ENCODE assay signal across 11 cellular contexts in the genomic region with DNA sequence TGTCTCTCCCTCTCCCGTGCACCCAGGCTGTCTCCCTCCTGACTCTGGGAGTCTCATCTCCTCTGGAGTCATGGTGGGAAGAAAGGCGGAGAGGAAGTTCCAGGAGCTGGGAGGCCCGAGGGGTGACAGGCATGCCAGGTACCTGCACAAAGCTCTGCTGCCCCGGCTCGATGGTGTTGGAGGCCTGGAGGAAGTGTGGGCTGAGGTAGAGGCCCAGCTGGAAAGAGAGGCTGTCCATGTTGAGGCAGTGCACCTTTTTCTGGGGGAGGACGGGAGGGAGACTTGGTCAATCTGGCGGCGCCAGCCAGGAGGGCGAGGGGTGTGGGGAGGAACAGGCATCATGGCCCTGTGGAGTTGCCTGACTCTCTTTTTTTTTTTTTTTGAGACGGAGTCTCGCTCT.
"Had no signal": no experiment of that assay in that cellular context is flagged by ENCODE, and none has a peak within 500 bp of the region (broad histone marks: within the 10 kb centered on the region; RNA-seq: fewer than 3 reads in every experiment).

No MANE protein-coding gene starts in this region.

- H3K4me3 Mint-ChIP-seq: immature natural killer cell, nephron had no signal

- DNase-seq: activated CD4-positive, alpha-beta T cell treated with anti-CD3 and anti-CD28 coated beads for 1 hour; activated naive CD4-positive, alpha-beta T cell treated with anti-CD3 and anti-CD28 coated beads, Interleukin-2, amount 50 U/mL, for 16 hours; immature natural killer cell; left cardiac atrium; pancreas; retina; tibial artery; uterus had no signal

- H3K27ac ChIP-seq: esophagus muscularis mucosa, pancreas, tibial artery, uterus had no signal

- H3K9me3 ChIP-seq: esophagus muscularis mucosa, pancreas, tibial artery, uterus had no signal

- H3K9me3 Mint-ChIP-seq: activated T-helper 2 cell treated with anti-CD3 and anti-CD28 coated beads, Interferon-gamma antibody, Interleukin-2, Interleukin-4, amounts not matched to agents 10 μg/mL and 5 μg/mL and 100 μg/mL, durations not matched to agents 14 hours and 24 hours and 36 hours; immature natural killer cell; nephron had no signal

- H3K4me3 ChIP-seq: esophagus muscularis mucosa, pancreas, tibial artery, uterus had no signal

- H3K27me3 ChIP-seq: esophagus muscularis mucosa, pancreas, tibial artery, uterus had no signal

- H3K27ac Mint-ChIP-seq: activated T-helper 2 cell treated with anti-CD3 and anti-CD28 coated beads, Interferon-gamma antibody, Interleukin-2, Interleukin-4, amounts not matched to agents 10 μg/mL and 5 μg/mL and 100 μg/mL, durations not matched to agents 14 hours and 24 hours and 36 hours had no signal

- H3K36me3 ChIP-seq: uterus had no signal

- H3K4me1 ChIP-seq: pancreas, tibial artery, uterus had no signal
